10 cellular contexts compared by ENCODE assay signal in the genomic region with DNA sequence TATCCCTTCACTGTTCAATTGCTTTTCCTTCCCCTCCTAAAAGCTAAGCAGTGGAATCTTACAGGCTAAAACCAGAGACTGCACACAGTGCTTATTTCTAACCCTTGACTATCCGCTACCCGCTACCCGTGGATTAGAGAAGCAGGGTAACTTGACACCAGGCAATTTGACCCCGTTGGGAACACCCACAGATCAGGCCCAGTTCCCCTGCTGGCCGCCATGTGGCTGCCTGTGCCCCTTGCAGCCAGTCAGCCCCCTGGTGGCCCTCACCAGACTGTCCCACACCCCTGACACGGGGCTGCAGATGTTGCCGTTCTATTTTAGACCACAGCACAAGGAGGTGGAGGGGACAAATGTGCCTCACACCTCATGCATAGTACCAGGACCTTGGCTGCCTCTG.
DNase-seq lines count a peak whose midpoint lies in the region; ATAC-seq and TF ChIP-seq lines count a peak whose summit lies in the region.
"Had no signal": no experiment of that assay in that cellular context is flagged by ENCODE, and none has a peak within 500 bp of the region (broad histone marks: within the 10 kb centered on the region; RNA-seq: fewer than 3 reads in every experiment).

No MANE protein-coding gene starts in this region.

- 85 to 88% methylated on average over 5 to 7 of the region's 7 CpGs for WGBS in transverse colon (ENCODE audit: low coverage in 1 of 2), 2 donors

- no peak for TF ChIP-seq POLR2A in transverse colon (IDR thresholded peaks at IDR 0.05)

- TF ChIP-seq EP300 in transverse colon (IDR thresholded peaks at IDR 0.05; ENCODE audit: low read depth) = no peak

- ATAC-seq in HG03520 (IDR thresholded peaks at IDR 0.05; ENCODE audit: unreplicated experiment) (peak; percentile 65), GM18873 (IDR thresholded peaks at IDR 0.05; ENCODE audit: low FRiP score, unreplicated experiment) (no peak), GM21825 (IDR thresholded peaks at IDR 0.05; ENCODE audit: unreplicated experiment) (no peak)
- ATAC-seq: psoas muscle had no signal

- no peaks in the 10 kb centered on the region for H3K9me3 ChIP-seq in transverse colon
- H3K9me3 ChIP-seq: psoas muscle had no signal

- no peak overlapping the region for H3K27ac ChIP-seq in transverse colon
- H3K27ac ChIP-seq: psoas muscle had no signal

- in situ Hi-C loops in transverse colon (cut with MboI; ENCODE audit: low pct_ligation_motif_present in 1 of 4, low pct_unique_long_range_greater_than_20kb in 1 of 4, low sequenced_read_pairs in 3 of 4) = loop anchor here in 3 of 4 donors (25.0 kb wide), 4 partner anchors 101 to 1326 kb away; no protein-coding TSS in a partner anchor

- H3K4me1 ChIP-seq in transverse colon = no peaks in the 10 kb centered on the region
- H3K4me1 ChIP-seq: psoas muscle had no signal

- DNase-seq in NCI-H1092 (lab: John Stamatoyannopoulos, UW) = peak; percentile 5
- DNase-seq in NCI-H1092 treated with DMSO at 0.1 percent for 48 hours (lab: John Stamatoyannopoulos, UW) = no peak
- DNase-seq in SK-N-DZ (ENCODE audit: low spot score) = peak; percentile 69
- peak; percentile 30 for DNase-seq in myocyte (ENCODE audit: low read depth)
- no peak for DNase-seq in transverse colon
- DNase-seq: NCI-H1694, psoas muscle had no signal

- H3K27me3 ChIP-seq in transverse colon = no peaks in the 10 kb centered on the region

- H3K36me3 ChIP-seq in transverse colon = no peaks in the 10 kb centered on the region

- intact Hi-C loops in transverse colon (cut with DNase I; ENCODE audit: low total_unique reads) = no loop called here

- H3K4me3 ChIP-seq in transverse colon = no peak overlapping the region
- H3K4me3 ChIP-seq: psoas muscle had no signal

- no peak for TF ChIP-seq CTCF in transverse colon (IDR thresholded peaks at IDR 0.05)

Comparison
In these comparisons a context has a peak if more than half of its experiments do, and no peak if none do; other contexts are left out.
1. DNase-seq: peak in NCI-H1092 (single experiment), SK-N-DZ (single experiment) and myocyte (single experiment); none in NCI-H1092 treated with DMSO at 0.1 percent for 48 hours (single experiment) and transverse colon (single experiment).